In the genomic region with DNA sequence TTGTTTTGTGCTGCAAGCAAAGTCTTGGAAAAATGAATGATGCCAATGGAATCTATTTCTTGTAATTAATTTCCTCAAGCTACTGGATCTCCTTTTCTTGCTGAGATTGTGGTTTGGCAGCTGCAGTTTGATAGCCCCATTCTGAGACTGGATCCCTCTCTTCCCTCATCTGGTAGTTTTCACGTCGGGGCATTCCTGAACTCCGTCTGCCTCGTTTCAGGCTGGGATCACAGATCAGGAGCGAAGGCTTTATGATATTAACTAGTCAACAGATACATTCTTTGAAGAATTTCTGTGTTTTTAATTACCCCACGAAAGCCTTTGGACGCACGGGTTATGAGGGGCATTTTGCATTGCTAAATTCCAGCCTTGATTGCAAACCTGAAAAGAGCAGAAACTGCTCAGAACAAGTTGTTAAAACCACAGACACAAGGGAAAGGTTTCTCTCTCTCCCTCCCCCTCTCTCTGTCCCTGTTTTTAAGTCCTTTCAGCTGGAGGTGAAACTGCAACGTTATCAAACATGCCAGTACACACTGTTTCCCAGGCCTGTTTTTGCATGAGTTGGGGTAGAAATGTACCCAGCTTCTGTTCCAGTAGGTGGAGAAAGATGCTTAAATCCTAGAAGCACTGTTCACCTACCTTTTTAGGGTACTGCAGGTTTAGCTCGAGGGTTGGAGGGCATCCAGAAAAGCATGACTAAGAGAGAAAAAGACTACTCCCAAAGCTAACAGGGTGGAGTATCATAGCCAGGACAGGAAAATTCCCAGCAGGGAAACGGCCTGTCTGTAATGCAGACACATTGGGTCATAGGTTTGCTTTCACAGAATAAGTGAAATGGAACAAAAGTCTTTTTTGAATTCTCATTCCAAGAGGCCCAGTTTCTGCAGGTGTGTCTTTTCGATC, we compare ENCODE assay signal across 8 cellular contexts.
A peak's percentile ranks its signal among the peaks of the same experiment; 100 is the strongest.
DNase-seq lines count a peak whose midpoint lies in the region; ATAC-seq and TF ChIP-seq lines count a peak whose summit lies in the region.

No MANE protein-coding gene starts in this region.

- TF ChIP-seq CTCF in SU-DHL-6 (IDR thresholded peaks at IDR 0.05; ENCODE audit: insufficient read depth, low read length, poor library complexity, severe bottlenecking) (no peak), cardiac muscle cell (IDR thresholded peaks at IDR 0.05; ENCODE audit: low read depth, low read length) (no peak)

- H3K4me3 ChIP-seq in GM23248 (no peak overlapping the region), SU-DHL-6 (ENCODE audit: insufficient read depth, low read length, poor library complexity, severe bottlenecking) (no peak overlapping the region), cardiac muscle cell (no peak overlapping the region), skeletal muscle tissue (ENCODE audit: low read length in 3 of 3) (peak overlapping the region in 1 of 3 donors; percentile 1)

- WGBS in GM23248 (ENCODE audit: low coverage in 1 of 2, low lambda C conversion rate in 2 of 2, missing lambda C conversion rate in 2 of 2), 2 experiments: 70 to 71% methylated on average over 12 of the region's 12 CpGs

- H3K36me3 ChIP-seq in GM23248 (ENCODE audit: low read depth): no peaks in the 10 kb centered on the region
- H3K36me3 ChIP-seq in SU-DHL-6 (ENCODE audit: low read length): 0 out of 2 replicates have a peak, but pooled peaks cover 5% of the 10 kb centered on the region
- H3K36me3 ChIP-seq in cardiac muscle cell: no peaks in the 10 kb centered on the region
- H3K36me3 ChIP-seq in skeletal muscle tissue (ENCODE audit: control insufficient read depth in 3 of 3, insufficient read depth in 3 of 3, low read length in 3 of 3): no peaks in the 10 kb centered on the region

- H3K79me2 ChIP-seq in GM23248 (ENCODE audit: insufficient read depth) (peaks cover 46% of the 10 kb centered on the region), SU-DHL-6 (ENCODE audit: insufficient read depth, low read length) (peaks cover 96% of the 10 kb centered on the region)

- H3K27me3 ChIP-seq in GM23248 (replicated peaks; ENCODE audit: insufficient read depth) (no peaks in the 10 kb centered on the region), SU-DHL-6 (ENCODE audit: low read length) (no peaks in the 10 kb centered on the region), cardiac muscle cell (no peaks in the 10 kb centered on the region), skeletal muscle tissue (ENCODE audit: control insufficient read depth in 3 of 3, insufficient read depth in 3 of 3, low read length in 3 of 3) (no peaks in the 10 kb centered on the region)

- DNase-seq in GM23248 (peak; percentile 87), cardiac muscle cell (ENCODE audit: low read depth in 1 of 2, low spot score in 1 of 2) (peak in 1 of 2 donors; percentile 70)
- no peak for DNase-seq in stimulated activated naive CD4-positive, alpha-beta T cell (lab: John Stamatoyannopoulos, UW)

- H3F3A ChIP-seq in GM23248 (ENCODE audit: insufficient read depth) (peaks cover 11% of the 10 kb centered on the region), SU-DHL-6 (ENCODE audit: insufficient read depth) (peaks cover 19% of the 10 kb centered on the region)

- peak overlapping the region; percentile 22 for H3K4me2 ChIP-seq in GM23248 (ENCODE audit: unreplicated experiment)
- no peak overlapping the region for H3K4me2 ChIP-seq in SU-DHL-6 (ENCODE audit: low read depth, low read length, poor library complexity, severe bottlenecking)

- H3K9me3 ChIP-seq in GM23248 (ENCODE audit: low read depth) (no peaks in the 10 kb centered on the region), SU-DHL-6 (ENCODE audit: insufficient read depth, low read length) (no peaks in the 10 kb centered on the region), cardiac muscle cell (ENCODE audit: low read depth) (no peaks in the 10 kb centered on the region), skeletal muscle tissue (ENCODE audit: control insufficient read depth in 3 of 3, low read length in 3 of 3) (no peaks in the 10 kb centered on the region)

- H3K4me1 ChIP-seq in GM23248 (ENCODE audit: insufficient read depth): peaks cover 24% of the 10 kb centered on the region
- peaks cover 62% of the 10 kb centered on the region for H3K4me1 ChIP-seq in cardiac muscle cell (ENCODE audit: low read depth)
- H3K4me1 ChIP-seq in skeletal muscle tissue (ENCODE audit: control insufficient read depth in 3 of 3, insufficient read depth in 3 of 3, low read length in 3 of 3): peaks cover 54 to 72% (median 66%) of the 10 kb centered on the region in 3 donors

- H2AFZ ChIP-seq in GM23248 (no peak overlapping the region), SU-DHL-6 (ENCODE audit: low read depth, low read length, severe bottlenecking) (no peak overlapping the region)

- H4K20me1 ChIP-seq in GM23248 (ENCODE audit: insufficient read depth) (no peaks in the 10 kb centered on the region), SU-DHL-6 (ENCODE audit: low read depth, low read length) (no peaks in the 10 kb centered on the region; the same call in 1 of the 2 replicates)

- in situ Hi-C loops in GM23248 (cut with MboI): no loop called here

- no peaks in the 10 kb centered on the region for H3K9me2 ChIP-seq in GM23248 (ENCODE audit: insufficient read depth)
- H3K9me2 ChIP-seq in SU-DHL-6 (replicated peaks; ENCODE audit: insufficient read depth, low read length): no peaks in the 10 kb centered on the region

- H3K27ac ChIP-seq in GM23248 (peak overlapping the region; percentile 25), SU-DHL-6 (ENCODE audit: low read depth, low read length) (peak overlapping the region; percentile 27), cardiac muscle cell (peak overlapping the region; percentile 90), skeletal muscle tissue (ENCODE audit: low read depth, low read length) (peak overlapping the region; percentile 68)

- no peak for ATAC-seq in GM21529 (IDR thresholded peaks at IDR 0.05; ENCODE audit: unreplicated experiment)
- no peak for ATAC-seq in GM18519 (IDR thresholded peaks at IDR 0.05; ENCODE audit: low FRiP score, unreplicated experiment)
- no peak for ATAC-seq in GM21825 (IDR thresholded peaks at IDR 0.05; ENCODE audit: unreplicated experiment)

- peak overlapping the region; percentile 22; the same call in 1 of the 2 replicates for H3K9ac ChIP-seq in GM23248
- no peak overlapping the region for H3K9ac ChIP-seq in SU-DHL-6 (ENCODE audit: low read length)
- peak overlapping the region; percentile 1 to 51 (median 48) for H3K9ac ChIP-seq in skeletal muscle tissue (ENCODE audit: low read depth in 1 of 3, low read length in 3 of 3)

Comparison
In these comparisons a context has a peak if more than half of its experiments do, and no peak if none do; other contexts are left out.
1. H3K27ac ChIP-seq: peak in every context shown above with its lines; median percentile 90 in cardiac muscle cell; 68 in skeletal muscle tissue; 27 in SU-DHL-6; 25 in GM23248.